In genomic region chr12:69935651-69936100, GRCh38 we compare ENCODE assay signal across 15 cellular contexts.
DNase-seq lines count a peak whose midpoint lies in the region; ATAC-seq lines count a peak whose summit lies in the region.
"Had no signal": no experiment of that assay in that cellular context is flagged by ENCODE, and none has a peak within 500 bp of the region (broad histone marks: within the 10 kb centered on the region; RNA-seq: fewer than 3 reads in every experiment).

No MANE protein-coding gene starts in this region.

- intact Hi-C loops in posterior cingulate gyrus (cut with DNase I): no loop called here

- no peaks in the 10 kb centered on the region for H3K9me3 ChIP-seq in GM23248 (ENCODE audit: low read depth)
- H3K9me3 ChIP-seq: ascending aorta had no signal

- no peaks in the 10 kb centered on the region for H3K4me1 ChIP-seq in GM23248 (ENCODE audit: insufficient read depth)
- H3K4me1 ChIP-seq: ascending aorta had no signal

- peak; percentile 10 for DNase-seq in GM23248
- peak; percentile 81 for DNase-seq in RPMI8226
- peak; percentile 15 to 92 (median 64) for DNase-seq in posterior cingulate gyrus
- DNase-seq in kidney glomerular epithelial cell (lab: John Stamatoyannopoulos, UW): no peak
- no peak for DNase-seq in left lobe of liver (ENCODE audit: low spot score)
- DNase-seq: activated CD4-positive, alpha-beta memory T cell treated with anti-CD3 and anti-CD28 coated beads for 36 hours; stimulated activated CD4-positive, alpha-beta T cell treated with anti-CD3 and anti-CD28 coated beads, Interleukin-1b, Interleukin-23, amount 100 ng/mL, for 48 hours; stimulated activated CD8-positive, alpha-beta memory T cell treated with anti-CD3 and anti-CD28 coated beads, Interleukin-4, amount 100 ng/mL, for 48 hours; T-helper 17 cell had no signal

- H3K36me3 ChIP-seq in GM23248 (ENCODE audit: low read depth): no peaks in the 10 kb centered on the region
- H3K36me3 ChIP-seq: ascending aorta had no signal

- no peak overlapping the region for H3K4me3 ChIP-seq in GM23248
- H3K4me3 ChIP-seq: ascending aorta had no signal

- peaks cover 19% of the 10 kb centered on the region for H3K27me3 Mint-ChIP-seq in stimulated activated memory B cell treated with anti-CD40 and anti-IgM and Interleukin-4, amounts not matched to agents 10 μg/mL and 1 μg/mL and 100 μg/mL, for 72 hours

- H3K4me2 ChIP-seq in GM23248 (ENCODE audit: unreplicated experiment): no peak overlapping the region

- in situ Hi-C loops in GM23248 (cut with MboI): no loop called here

- peaks cover 15% of the 10 kb centered on the region; the same call in 1 of the 2 replicates for H3K27me3 ChIP-seq in GM23248 (replicated peaks; ENCODE audit: insufficient read depth)
- H3K27me3 ChIP-seq: ascending aorta had no signal

- no peaks in the 10 kb centered on the region for H3K4me1 Mint-ChIP-seq in stimulated activated memory B cell treated with anti-CD40 and anti-IgM and Interleukin-4, amounts not matched to agents 10 μg/mL and 1 μg/mL and 100 μg/mL, for 72 hours
- H3K4me1 Mint-ChIP-seq: B cell, T-helper 17 cell had no signal

- WGBS in GM23248 (ENCODE audit: low coverage in 1 of 2, low lambda C conversion rate in 2 of 2, missing lambda C conversion rate in 2 of 2), 2 experiments: 23 to 26% methylated on average over 5 of the region's 5 CpGs

- H3K36me3 Mint-ChIP-seq in stimulated activated memory B cell treated with anti-CD40 and anti-IgM and Interleukin-4, amounts not matched to agents 10 μg/mL and 1 μg/mL and 100 μg/mL, for 72 hours: no peaks in the 10 kb centered on the region
- H3K36me3 Mint-ChIP-seq: activated CD4-positive, alpha-beta memory T cell treated with anti-CD3 and anti-CD28 coated beads for 36 hours had no signal

- H3K27ac Mint-ChIP-seq in stimulated activated memory B cell treated with anti-CD40 and anti-IgM and Interleukin-4, amounts not matched to agents 10 μg/mL and 1 μg/mL and 100 μg/mL, for 72 hours: no peak overlapping the region
- H3K27ac Mint-ChIP-seq: activated CD4-positive, alpha-beta memory T cell treated with anti-CD3 and anti-CD28 coated beads for 36 hours; B cell; T-helper 17 cell had no signal

- ATAC-seq in esophagus mucosa (peak; percentile 41), left lobe of liver (no peak), GM19395 (IDR thresholded peaks at IDR 0.05; ENCODE audit: unreplicated experiment) (no peak)
- no peak for ATAC-seq in stimulated activated memory B cell treated with anti-CD40 and anti-IgM and Interleukin-4, amounts not matched to agents 10 μg/mL and 1 μg/mL and 100 μg/mL, for 72 hours
- ATAC-seq: Panc1, T-helper 17 cell had no signal

- no peaks in the 10 kb centered on the region for H4K20me1 ChIP-seq in GM23248 (ENCODE audit: insufficient read depth)

- H3F3A ChIP-seq in GM23248 (ENCODE audit: insufficient read depth): no peaks in the 10 kb centered on the region

- H3K4me3 Mint-ChIP-seq in stimulated activated memory B cell treated with anti-CD40 and anti-IgM and Interleukin-4, amounts not matched to agents 10 μg/mL and 1 μg/mL and 100 μg/mL, for 72 hours: no peak overlapping the region
- H3K4me3 Mint-ChIP-seq: activated CD4-positive, alpha-beta memory T cell treated with anti-CD3 and anti-CD28 coated beads for 36 hours; B cell; T-helper 17 cell had no signal

- H3K9me2 ChIP-seq in GM23248 (ENCODE audit: insufficient read depth): no peaks in the 10 kb centered on the region

- no peaks in the 10 kb centered on the region for H3K79me2 ChIP-seq in GM23248 (ENCODE audit: insufficient read depth)

- no peak overlapping the region for H3K27ac ChIP-seq in GM23248
- H3K27ac ChIP-seq: ascending aorta had no signal

- H2AFZ ChIP-seq in GM23248: no peak overlapping the region

- no peak overlapping the region for H3K9ac ChIP-seq in GM23248

- peaks cover 3% of the 10 kb centered on the region for H3K9me3 Mint-ChIP-seq in stimulated activated memory B cell treated with anti-CD40 and anti-IgM and Interleukin-4, amounts not matched to agents 10 μg/mL and 1 μg/mL and 100 μg/mL, for 72 hours
- H3K9me3 Mint-ChIP-seq: activated CD4-positive, alpha-beta memory T cell treated with anti-CD3 and anti-CD28 coated beads for 36 hours had no signal

Comparison
In these comparisons a context has a peak if more than half of its experiments do, and no peak if none do; other contexts are left out.
1. DNase-seq: peak in GM23248 (single experiment), RPMI8226 (single experiment) and posterior cingulate gyrus (10 of 10); none in kidney glomerular epithelial cell (single experiment) and left lobe of liver (single experiment).